In the genomic region with DNA sequence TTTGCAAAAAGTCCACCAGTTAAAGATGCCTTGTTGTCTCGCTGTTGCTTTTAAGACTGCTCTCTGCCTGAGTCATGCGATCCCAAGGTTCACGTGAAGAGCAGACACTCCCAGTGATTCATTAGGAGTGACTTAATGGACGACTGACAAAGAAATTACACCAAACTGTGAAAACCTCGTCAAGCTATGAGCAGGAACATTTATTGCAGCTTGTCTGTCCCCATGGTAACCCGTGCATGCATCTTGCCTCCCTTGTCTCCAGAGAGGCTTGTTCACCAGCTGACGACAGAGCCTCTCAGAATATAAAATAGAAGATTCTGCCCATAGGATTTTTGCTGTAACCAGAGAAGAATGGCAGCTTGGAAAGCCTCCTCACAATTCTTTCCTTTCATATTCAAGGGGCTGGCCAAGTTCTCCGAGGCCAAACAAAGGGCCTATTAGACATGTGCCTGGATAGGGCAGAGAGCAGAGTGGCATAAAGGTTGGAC, we compare ENCODE assay signal across 9 cellular contexts.
DNase-seq lines count a peak whose midpoint lies in the region; ATAC-seq and TF ChIP-seq lines count a peak whose summit lies in the region.
"Had no signal": no experiment of that assay in that cellular context is flagged by ENCODE, and none has a peak within 500 bp of the region (broad histone marks: within the 10 kb centered on the region; RNA-seq: fewer than 3 reads in every experiment).

No MANE protein-coding gene starts in this region.

- H3K9me3 ChIP-seq in NT2/D1 (ENCODE audit: insufficient read depth, low read length) (no peaks in the 10 kb centered on the region), OCI-LY7 (ENCODE audit: low read length) (no peaks in the 10 kb centered on the region)

- CTCF ChIA-PET in OCI-LY7 (lab: Charles Lee; ENCODE audit: unreplicated experiment), result no interaction called here

- H3K9ac ChIP-seq in NT2/D1 (ENCODE audit: insufficient read length, low read depth), result no peak overlapping the region

- no peak overlapping the region for H2AFZ ChIP-seq in OCI-LY7 (ENCODE audit: low read length)

- H3K36me3 ChIP-seq in NT2/D1 (ENCODE audit: insufficient read depth, insufficient read length, low read length), result no peaks in the 10 kb centered on the region
- H3K36me3 ChIP-seq in OCI-LY7 (ENCODE audit: insufficient read depth, low read length), result no peaks in the 10 kb centered on the region

- no peak overlapping the region for H3K27ac ChIP-seq in OCI-LY7 (ENCODE audit: low read depth, low read length, poor library complexity, severe bottlenecking)

- H3K9me2 ChIP-seq in OCI-LY7 (ENCODE audit: insufficient read depth, low read length), result no peaks in the 10 kb centered on the region

- H3K4me2 ChIP-seq in OCI-LY7 (ENCODE audit: low read length), result no peak overlapping the region

- TF ChIP-seq CTCF in OCI-LY7 (conservative IDR thresholded peaks at IDR 0.05; ENCODE audit: low read length), result no peak

- intact Hi-C loops in OCI-LY7 (cut with micrococcal nuclease; ENCODE audit: unreplicated experiment), result no loop called here

- H3K4me3 ChIP-seq in NT2/D1 (ENCODE audit: insufficient read length, low read depth) (no peak overlapping the region), OCI-LY7 (ENCODE audit: low read depth, low read length, poor library complexity, severe bottlenecking) (no peak overlapping the region)
- H3K4me3 ChIP-seq: lung had no signal

- ATAC-seq in activated CD4-positive, CD25-positive, alpha-beta regulatory T cell treated with anti-CD3 and anti-CD28 coated beads, Interleukin-2, amount 50 U/mL, for 24 hours, result no peak

- DNase-seq in GM03348 (ENCODE audit: low spot score) (peak; percentile 85), NT2/D1 (ENCODE audit: low read depth, low spot score) (peak; percentile 23), fibroblast of the conjunctiva (ENCODE audit: low read depth) (peak; percentile 97), pons (ENCODE audit: low spot score) (peak; percentile 92), OCI-LY7 (ENCODE audit: low spot score) (no peak)
- no peak for DNase-seq in activated CD4-positive, alpha-beta T cell treated with anti-CD3 and anti-CD28 coated beads, Interleukin-2, amount 50 U/mL, for 48 hours
- DNase-seq in activated CD4-positive, CD25-positive, alpha-beta regulatory T cell treated with anti-CD3 and anti-CD28 coated beads, Interleukin-2, amount 50 U/mL, for 72 hours, result no peak

- no peaks in the 10 kb centered on the region for H3K27me3 ChIP-seq in NT2/D1 (ENCODE audit: insufficient read depth, insufficient read length)

- no peaks in the 10 kb centered on the region for H4K20me1 ChIP-seq in OCI-LY7 (ENCODE audit: insufficient read depth, low read length)

- POLR2A ChIA-PET in OCI-LY7 (lab: Charles Lee), result interaction anchor here (0.8 kb wide), 1 partner anchor 21 kb away, joined by 3 read pairs; no protein-coding TSS in a partner anchor

- H3K79me2 ChIP-seq in OCI-LY7 (ENCODE audit: insufficient read depth, low read depth, low read length), result no peaks in the 10 kb centered on the region

- H3K4me1 ChIP-seq in NT2/D1 (ENCODE audit: insufficient read depth, insufficient read length) (peaks cover 6% of the 10 kb centered on the region), OCI-LY7 (ENCODE audit: insufficient read depth, low read length, poor library complexity, severe bottlenecking) (no peaks in the 10 kb centered on the region)

- no TSS peak for BruUV-seq in OCI-LY7 (replicated peaks; lab: Mats Ljungman, UMichigan)

Comparison
In these comparisons a context has a peak if more than half of its experiments do, and no peak if none do; other contexts are left out.
1. DNase-seq: peak in GM03348 (single experiment), NT2/D1 (single experiment), fibroblast of the conjunctiva (single experiment) and pons (single experiment); none in activated CD4-positive, alpha-beta T cell treated with anti-CD3 and anti-CD28 coated beads, Interleukin-2, amount 50 U/mL, for 48 hours (0 of 2), OCI-LY7 (single experiment) and activated CD4-positive, CD25-positive, alpha-beta regulatory T cell treated with anti-CD3 and anti-CD28 coated beads, Interleukin-2, amount 50 U/mL, for 72 hours (single experiment).